26 cellular contexts compared by ENCODE assay signal in the genomic region with DNA sequence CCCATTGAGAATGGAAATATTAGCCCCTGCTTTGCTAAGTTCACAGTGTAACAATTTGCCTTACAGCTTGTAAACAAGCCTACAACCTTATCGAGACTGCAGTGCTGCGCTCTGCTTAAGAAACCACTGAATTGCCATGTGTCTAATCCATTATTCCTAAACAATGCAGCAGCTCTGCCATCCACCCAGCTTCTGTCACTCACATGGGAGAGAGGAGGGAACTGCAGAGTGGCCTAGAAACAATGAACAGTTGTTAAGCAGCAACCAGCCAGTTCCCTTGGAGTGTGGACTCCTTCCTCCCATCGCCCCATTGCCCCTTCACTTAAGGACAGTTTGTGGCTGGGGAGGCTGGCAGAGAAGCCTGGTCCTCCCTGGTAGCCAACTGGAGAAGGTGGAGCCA. TPM values are rescaled to one million over a fixed set of nuclear protein-coding genes. Genes with fewer than 3 reads are reported as not detected.
DNase-seq lines count a peak whose midpoint lies in the region; ATAC-seq and TF ChIP-seq lines count a peak whose summit lies in the region.
"Had no signal": no experiment of that assay in that cellular context is flagged by ENCODE, and none has a peak within 500 bp of the region (broad histone marks: within the 10 kb centered on the region; RNA-seq: fewer than 3 reads in every experiment).

No MANE protein-coding gene starts in this region.

- peak overlapping the region; percentile 93 for H2BK5ac ChIP-seq in mesendoderm (ENCODE audit: low read length)

- no TSS peak for BruUV-seq in PC-3 (replicated peaks; lab: Mats Ljungman, UMichigan)

- no peaks in the 10 kb centered on the region for H3K36me3 Mint-ChIP-seq in GM23338 (ENCODE audit: low read depth)

- H2BK15ac ChIP-seq in mesendoderm (replicated peaks; ENCODE audit: low read depth) = no peak overlapping the region

- H3F3A ChIP-seq in GM23338 (replicated peaks; ENCODE audit: low read depth) (no peaks in the 10 kb centered on the region), PC-3 (ENCODE audit: low read length, unreplicated experiment) (no peaks in the 10 kb centered on the region)

- H3K4me1 ChIP-seq in GM23338 (ENCODE audit: insufficient read depth) (no peaks in the 10 kb centered on the region), mesendoderm (ENCODE audit: control insufficient read depth, low read depth, low read length) (peaks cover 12% of the 10 kb centered on the region), PC-3 (ENCODE audit: insufficient read depth, low read length) (peaks cover 29% of the 10 kb centered on the region)
- H3K4me1 ChIP-seq: lower lobe of right lung had no signal

- peak overlapping the region; percentile 83 for H3K56ac ChIP-seq in mesendoderm (ENCODE audit: low read length)

- H2AK5ac ChIP-seq in mesendoderm (ENCODE audit: low read length) = peak overlapping the region; percentile 73

- DNase-seq in GM23338 (ENCODE audit: low spot score) (no peak), dorsolateral prefrontal cortex (peak in 5 of 10 donors; percentile 30 to 60 (median 42)), mesendoderm (no peak), putamen (ENCODE audit: low spot score) (peak; percentile 80), PC-3 (no peak)
- DNase-seq in activated effector memory CD4-positive, alpha-beta T cell treated with Interleukin-2 at 50 U/mL for 16 hours = no peak
- DNase-seq: ACHN; activated CD4-positive, alpha-beta T cell treated with anti-CD3 and anti-CD28 coated beads for 1 hour; activated CD8-positive, alpha-beta T cell treated with anti-CD3 and anti-CD28 coated beads, Interleukin-2, amount 10 ng/mL, durations not matched to agents 7 days and 5 days; activated naive CD8-positive, alpha-beta T cell treated with anti-CD3 and anti-CD28 coated beads, Interleukin-2, amount 10 ng/mL, durations not matched to agents 7 days and 5 days; Calu3; cerebellar nuclear complex; DND-41; effector CD4-positive, alpha-beta T cell; kidney glomerular epithelial cell; lower lobe of right lung; NCI-H1417 treated with DMSO at 0.1 percent for 48 hours; NCI-H2081 treated with DMSO at 0.1 percent for 48 hours; NCI-H345; stimulated activated naive CD4-positive, alpha-beta T cell treated with Interleukin-2 at 50 U/mL for 16 hours; T-helper 2 cell had no signal

- H3K9ac ChIP-seq in mesendoderm (ENCODE audit: low read length) (no peak overlapping the region), PC-3 (ENCODE audit: low read length) (no peak overlapping the region)
- H3K9ac ChIP-seq: BLaER1 treated with 17β-estradiol and CSF1 and Interleukin-3, amounts not matched to agents 10 nM and 100 nM had no signal

- no peaks in the 10 kb centered on the region for H3K79me2 ChIP-seq in GM23338 (replicated peaks; ENCODE audit: insufficient read depth)
- no peaks in the 10 kb centered on the region for H3K79me2 ChIP-seq in mesendoderm (ENCODE audit: control insufficient read depth, insufficient read depth, low read length)
- no peaks in the 10 kb centered on the region for H3K79me2 ChIP-seq in PC-3 (ENCODE audit: low read length)

- no peak for TF ChIP-seq CTCF in GM23338 (conservative IDR thresholded peaks at IDR 0.05; ENCODE audit: low read depth in 2 of 2)
- peak in 1 of 56 donors; percentile 12 for TF ChIP-seq CTCF in dorsolateral prefrontal cortex (IDR thresholded peaks at IDR 0.05 in 54 of 56, conservative IDR thresholded peaks at IDR 0.05 in 2 of 56; ENCODE audit: low read depth in 1 of 56, partially characterized antibody in 56 of 56)
- TF ChIP-seq CTCF in PC-3 (conservative IDR thresholded peaks at IDR 0.05; ENCODE audit: low read depth, low read length) = no peak

- H4K20me1 ChIP-seq in GM23338 (replicated peaks; ENCODE audit: insufficient read depth) = no peaks in the 10 kb centered on the region
- no peaks in the 10 kb centered on the region for H4K20me1 ChIP-seq in PC-3 (ENCODE audit: low read length)
- H4K20me1 ChIP-seq: BLaER1 treated with 17β-estradiol and CSF1 and Interleukin-3, amounts not matched to agents 10 nM and 100 nM had no signal

- no peak overlapping the region for H2BK120ac ChIP-seq in mesendoderm (ENCODE audit: low read depth, low read length)

- H3K27ac ChIP-seq in GM23338 (ENCODE audit: low read depth) (no peak overlapping the region), dorsolateral prefrontal cortex (peak overlapping the region in 56 of 59 donors; percentile 6 to 87 (median 66)), mesendoderm (ENCODE audit: low read depth, low read length) (peak overlapping the region; percentile 19), PC-3 (ENCODE audit: low read length) (no peak overlapping the region)
- H3K27ac ChIP-seq: BLaER1 treated with 17β-estradiol and CSF1 and Interleukin-3, amounts not matched to agents 10 nM and 100 nM; epithelial cell of prostate; lower lobe of right lung had no signal

- H3K23ac ChIP-seq in mesendoderm (ENCODE audit: low read length) = peak overlapping the region; percentile 35

- no CpG with 5 or more reads among the region's 3 CpGs for WGBS in mesendoderm (ENCODE audit: extremely low coverage, insufficient coverage, low lambda C conversion rate)

- H3K36me3 ChIP-seq in GM23338 (ENCODE audit: insufficient read depth) (no peaks in the 10 kb centered on the region), mesendoderm (ENCODE audit: control insufficient read depth, insufficient read depth, low read length) (no peaks in the 10 kb centered on the region), PC-3 (ENCODE audit: low read depth, low read length) (no peaks in the 10 kb centered on the region)
- H3K36me3 ChIP-seq: BLaER1 treated with 17β-estradiol and CSF1 and Interleukin-3, amounts not matched to agents 10 nM and 100 nM; lower lobe of right lung had no signal

- H3K27me3 ChIP-seq in GM23338 (ENCODE audit: insufficient read depth) (no peaks in the 10 kb centered on the region), dorsolateral prefrontal cortex (no peaks in the 10 kb centered on the region), mesendoderm (ENCODE audit: insufficient read depth, low read length, poor library complexity) (no peaks in the 10 kb centered on the region), PC-3 (ENCODE audit: low read length) (no peaks in the 10 kb centered on the region)
- H3K27me3 ChIP-seq: BLaER1 treated with 17β-estradiol and CSF1 and Interleukin-3, amounts not matched to agents 10 nM and 100 nM had no signal

- peaks cover 5% of the 10 kb centered on the region for H3K4me1 Mint-ChIP-seq in GM23338

- peaks cover 7% of the 10 kb centered on the region for H3K27me3 Mint-ChIP-seq in GM23338 (ENCODE audit: insufficient read depth, low read depth, poor library complexity)
- H3K27me3 Mint-ChIP-seq: activated naive CD8-positive, alpha-beta T cell treated with anti-CD3 and anti-CD28 coated beads, Interleukin-2, amount 10 ng/mL, durations not matched to agents 7 days and 5 days had no signal

- no peak overlapping the region for H3K4me3 Mint-ChIP-seq in GM23338
- H3K4me3 Mint-ChIP-seq: activated CD8-positive, alpha-beta T cell treated with anti-CD3 and anti-CD28 coated beads, Interleukin-2, amount 10 ng/mL, durations not matched to agents 7 days and 5 days; activated naive CD8-positive, alpha-beta T cell treated with anti-CD3 and anti-CD28 coated beads, Interleukin-2, amount 10 ng/mL, durations not matched to agents 7 days and 5 days had no signal

- no peak overlapping the region for H3K4ac ChIP-seq in mesendoderm (ENCODE audit: low read depth, low read length)

- H3K4me3 ChIP-seq in GM23338 (no peak overlapping the region), dorsolateral prefrontal cortex (peak overlapping the region in 1 of 59 donors; percentile 10), mesendoderm (ENCODE audit: low read length) (no peak overlapping the region), PC-3 (ENCODE audit: low read length) (no peak overlapping the region)
- H3K4me3 ChIP-seq: BLaER1 treated with 17β-estradiol and CSF1 and Interleukin-3, amounts not matched to agents 10 nM and 100 nM; lower lobe of right lung had no signal

- no peak overlapping the region for H3K27ac Mint-ChIP-seq in GM23338
- H3K27ac Mint-ChIP-seq: activated CD8-positive, alpha-beta T cell treated with anti-CD3 and anti-CD28 coated beads, Interleukin-2, amount 10 ng/mL, durations not matched to agents 7 days and 5 days; activated naive CD8-positive, alpha-beta T cell treated with anti-CD3 and anti-CD28 coated beads, Interleukin-2, amount 10 ng/mL, durations not matched to agents 7 days and 5 days had no signal

- peak overlapping the region; percentile 28 for H3K18ac ChIP-seq in mesendoderm (ENCODE audit: low read length)

- ATAC-seq in GM23338 = no peak
- no peak for ATAC-seq in GM21515 (IDR thresholded peaks at IDR 0.05; ENCODE audit: unreplicated experiment)
- no peak for ATAC-seq in PC-3
- ATAC-seq: activated CD8-positive, alpha-beta T cell treated with anti-CD3 and anti-CD28 coated beads, Interleukin-2, amount 10 ng/mL, durations not matched to agents 7 days and 5 days; lower lobe of right lung; SK-N-SH treated with all-trans-retinoic acid at 6 μM for 48 hours had no signal

- intact Hi-C loops in dorsolateral prefrontal cortex (cut with DNase I) = loop anchor here in 1 of 2 donors (5.0 kb wide), 1 partner anchor 46 kb away; no protein-coding TSS in a partner anchor
- intact Hi-C loops in PC-3 (cut with micrococcal nuclease) = no loop called here

- no peak overlapping the region for H4K8ac ChIP-seq in mesendoderm (ENCODE audit: low read depth, low read length)

- no peaks in the 10 kb centered on the region for H3K9me2 ChIP-seq in GM23338 (ENCODE audit: insufficient read depth)
- H3K9me2 ChIP-seq in PC-3 (replicated peaks; ENCODE audit: low read length) = no peaks in the 10 kb centered on the region

- no peaks in the 10 kb centered on the region for H3K79me1 ChIP-seq in mesendoderm (ENCODE audit: low read length)

- CTCF ChIA-PET in PC-3 (lab: Charles Lee) = no interaction called here

- H3K9me3 Mint-ChIP-seq in GM23338 = no peaks in the 10 kb centered on the region

- H3K4me2 ChIP-seq in GM23338 (no peak overlapping the region), mesendoderm (ENCODE audit: low read length) (no peak overlapping the region), PC-3 (ENCODE audit: low read length) (no peak overlapping the region)
- H3K4me2 ChIP-seq: BLaER1 treated with 17β-estradiol and CSF1 and Interleukin-3, amounts not matched to agents 10 nM and 100 nM had no signal

- no peak overlapping the region for H4K5ac ChIP-seq in mesendoderm (ENCODE audit: low read length)

- peak overlapping the region; percentile 66 for H2AFZ ChIP-seq in GM23338
- no peak overlapping the region for H2AFZ ChIP-seq in PC-3 (ENCODE audit: low read length)

- POLR2A ChIA-PET in PC-3 (lab: Charles Lee; ENCODE audit: unreplicated experiment) = no interaction called here

- H3K9me3 ChIP-seq in PC-3 (ENCODE audit: low read length) = no peaks in the 10 kb centered on the region
- H3K9me3 ChIP-seq: lower lobe of right lung had no signal

TF ChIP-seq in GM23338, 12 proteins besides CTCF, POLR2A, EP300 and RAD21 (continues in another document):
- no peak for TF ChIP-seq ZNF331 (CRISPR knock-in tag; IDR thresholded peaks at IDR 0.05; ENCODE audit: low read depth)
- TF ChIP-seq EZH2phosphoT487 (IDR thresholded peaks at IDR 0.05; ENCODE audit: unreplicated experiment) = no peak

RNA-seq across cellular contexts. Expression of gene TESPA1, which starts 42.9 kb away (rescaled TPM):
- not detected in 2 replicates for total RNA-seq in GM23338 (2014; rRNA removed; shearing (Covaris generic))
- 0.34 TPM in 1 of 2 replicates, not detected in the other for polyA plus RNA-seq in GM23338 (2016; fragmentation: Nextera tagmentation; extraction: Ambion mirVana)
- 100 to 1,000 TPM in 98 of 120 experiments, 10 to 100 TPM in 22; 34.4 to 265 (median 138) TPM for total RNA-seq in dorsolateral prefrontal cortex
- 0.28 TPM for polyA plus RNA-seq in mesendoderm (2013, experiment 1 of 2)
- 0.22 TPM for polyA plus RNA-seq in mesendoderm (2013, experiment 2 of 2)
- total RNA-seq in PC-3 (2014; rRNA removed) = not detected in 2 replicates
- total RNA-seq: Calu3, pulmonary artery endothelial cell had no signal

Comparison
In these comparisons a context has a peak if more than half of its experiments do, and no peak if none do; other contexts are left out.
1. H3K27ac ChIP-seq: peak in dorsolateral prefrontal cortex (56 of 59) and mesendoderm (single experiment); none in GM23338 (single experiment) and PC-3 (single experiment).
2. RNA of gene TESPA1, which starts 42.9 kb away (total RNA-seq): 34.4 to 265 TPM in dorsolateral prefrontal cortex; not detected in GM23338 and not detected in PC-3; every median in the first group is over 10 times any median in the second.